ENCODE assay signal across 2 cellular contexts in the genomic region with DNA sequence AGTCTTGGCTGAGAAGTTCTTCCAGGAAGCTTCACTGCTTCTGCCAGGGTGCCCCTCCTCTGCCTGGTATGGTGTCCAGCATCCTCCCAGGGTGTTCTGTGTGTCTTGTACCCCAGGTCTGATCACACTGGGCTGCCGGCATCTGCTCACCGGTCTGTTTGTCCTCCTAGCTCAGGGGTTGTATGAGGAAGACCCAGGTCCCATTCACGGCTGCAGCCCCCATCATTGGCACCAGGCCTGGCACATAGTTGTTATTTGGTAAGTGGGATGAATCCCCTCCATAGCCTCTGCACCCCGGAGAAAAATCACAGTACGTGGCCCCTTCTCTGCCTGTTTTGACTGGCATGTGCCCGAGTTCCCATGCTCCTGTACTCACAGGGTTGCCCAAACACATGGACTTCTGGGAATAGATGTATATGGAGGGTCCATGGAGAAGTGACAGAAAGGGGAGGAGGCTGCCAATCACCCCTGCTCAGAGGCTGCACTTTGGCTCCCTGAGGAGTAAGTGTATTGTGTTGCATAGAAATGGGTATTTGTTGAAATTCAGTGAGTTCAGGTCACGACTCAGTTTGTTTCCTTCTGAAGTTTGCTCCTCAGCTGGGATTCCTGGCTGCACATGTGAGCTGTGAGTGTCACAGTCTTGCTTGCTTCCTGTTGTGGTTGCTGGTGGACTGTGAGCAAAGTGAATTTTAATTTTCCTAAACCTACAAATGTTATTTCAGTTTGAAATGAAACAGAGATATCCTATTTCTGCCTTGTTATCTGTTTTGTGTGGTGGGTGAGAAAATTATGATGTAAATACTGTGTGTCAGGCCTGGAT.
TF ChIP-seq lines count a peak whose summit lies in the region.

No MANE protein-coding gene starts in this region.

TF ChIP-seq in HepG2, 621 proteins besides CTCF, POLR2A, EP300 and RAD21:
- TF ChIP-seq, protein P1, sequence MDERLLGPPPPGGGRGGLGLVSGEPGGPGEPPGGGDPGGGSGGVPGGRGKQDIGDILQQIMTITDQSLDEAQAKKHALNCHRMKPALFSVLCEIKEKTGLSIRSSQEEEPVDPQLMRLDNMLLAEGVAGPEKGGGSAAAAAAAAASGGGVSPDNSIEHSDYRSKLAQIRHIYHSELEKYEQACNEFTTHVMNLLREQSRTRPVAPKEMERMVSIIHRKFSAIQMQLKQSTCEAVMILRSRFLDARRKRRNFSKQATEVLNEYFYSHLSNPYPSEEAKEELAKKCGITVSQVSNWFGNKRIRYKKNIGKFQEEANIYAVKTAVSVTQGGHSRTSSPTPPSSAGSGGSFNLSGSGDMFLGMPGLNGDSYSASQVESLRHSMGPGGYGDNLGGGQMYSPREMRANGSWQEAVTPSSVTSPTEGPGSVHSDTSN (CRISPR knock-in tag; IDR thresholded peaks at IDR 0.05), result 0 out of 2 replicates have a peak, but pooled peaks have one; percentile 24
- TF ChIP-seq TAF1 (CRISPR knock-in tag; IDR thresholded peaks at IDR 0.05), result no peak

TF ChIP-seq in SK-N-SH, 30 proteins besides CTCF, POLR2A, EP300 and RAD21:
- TF ChIP-seq TCF12 (IDR thresholded peaks at IDR 0.05) (no peak), SMC3 (IDR thresholded peaks at IDR 0.05; ENCODE audit: low read depth, low read length) (no peak), GABPA (IDR thresholded peaks at IDR 0.05; ENCODE audit: low read depth) (no peak), RCOR1 (IDR thresholded peaks at IDR 0.05; ENCODE audit: low read length) (no peak), RXRA (IDR thresholded peaks at IDR 0.05; ENCODE audit: borderline replicate concordance, low read depth) (no peak), RFX5 (IDR thresholded peaks at IDR 0.05; ENCODE audit: low read length) (no peak), GATA2 (CRISPR knock-in tag; IDR thresholded peaks at IDR 0.05) (no peak)
- TF ChIP-seq, protein P2, sequence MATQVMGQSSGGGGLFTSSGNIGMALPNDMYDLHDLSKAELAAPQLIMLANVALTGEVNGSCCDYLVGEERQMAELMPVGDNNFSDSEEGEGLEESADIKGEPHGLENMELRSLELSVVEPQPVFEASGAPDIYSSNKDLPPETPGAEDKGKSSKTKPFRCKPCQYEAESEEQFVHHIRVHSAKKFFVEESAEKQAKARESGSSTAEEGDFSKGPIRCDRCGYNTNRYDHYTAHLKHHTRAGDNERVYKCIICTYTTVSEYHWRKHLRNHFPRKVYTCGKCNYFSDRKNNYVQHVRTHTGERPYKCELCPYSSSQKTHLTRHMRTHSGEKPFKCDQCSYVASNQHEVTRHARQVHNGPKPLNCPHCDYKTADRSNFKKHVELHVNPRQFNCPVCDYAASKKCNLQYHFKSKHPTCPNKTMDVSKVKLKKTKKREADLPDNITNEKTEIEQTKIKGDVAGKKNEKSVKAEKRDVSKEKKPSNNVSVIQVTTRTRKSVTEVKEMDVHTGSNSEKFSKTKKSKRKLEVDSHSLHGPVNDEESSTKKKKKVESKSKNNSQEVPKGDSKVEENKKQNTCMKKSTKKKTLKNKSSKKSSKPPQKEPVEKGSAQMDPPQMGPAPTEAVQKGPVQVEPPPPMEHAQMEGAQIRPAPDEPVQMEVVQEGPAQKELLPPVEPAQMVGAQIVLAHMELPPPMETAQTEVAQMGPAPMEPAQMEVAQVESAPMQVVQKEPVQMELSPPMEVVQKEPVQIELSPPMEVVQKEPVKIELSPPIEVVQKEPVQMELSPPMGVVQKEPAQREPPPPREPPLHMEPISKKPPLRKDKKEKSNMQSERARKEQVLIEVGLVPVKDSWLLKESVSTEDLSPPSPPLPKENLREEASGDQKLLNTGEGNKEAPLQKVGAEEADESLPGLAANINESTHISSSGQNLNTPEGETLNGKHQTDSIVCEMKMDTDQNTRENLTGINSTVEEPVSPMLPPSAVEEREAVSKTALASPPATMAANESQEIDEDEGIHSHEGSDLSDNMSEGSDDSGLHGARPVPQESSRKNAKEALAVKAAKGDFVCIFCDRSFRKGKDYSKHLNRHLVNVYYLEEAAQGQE (IDR thresholded peaks at IDR 0.05; ENCODE audit: low read depth, low read length), result no peak
